ENCODE assay signal across 23 cellular contexts in genomic region chr2:176891857-176892256, GRCh38.
"Had no signal": no experiment of that assay in that cellular context is flagged by ENCODE, and none has a peak within 500 bp of the region (broad histone marks: within the 10 kb centered on the region; RNA-seq: fewer than 3 reads in every experiment).

No MANE protein-coding gene starts in this region.

- H3K4me2 ChIP-seq: hepatocyte, neural progenitor cell had no signal

- H3K27me3 ChIP-seq: hepatocyte, left lung, neural progenitor cell, right lobe of liver, tibial nerve, upper lobe of left lung had no signal

- H3K27ac ChIP-seq: heart left ventricle, hepatocyte, left lung, neural progenitor cell, parathyroid adenoma, right lobe of liver, thoracic aorta, tibial nerve, upper lobe of left lung had no signal

- DNase-seq: cortex of kidney; effector memory CD8-positive, alpha-beta T cell; heart left ventricle; left cardiac atrium; left lung; mesenchymal stem cell; mucosa of descending colon; naive B cell; right lobe of liver; small intestine; stimulated activated CD4-positive, alpha-beta T cell treated with anti-CD3 and anti-CD28 coated beads, Interleukin-15, amount 100 ng/mL, for 24 hours; stimulated activated CD4-positive, alpha-beta T cell treated with anti-CD3 and anti-CD28 coated beads, Interleukin-2, amount 100 ng/mL, for 48 hours; stimulated activated naive B cell treated with anti-CD40 and anti-IgM and Interleukin-4, amounts not matched to agents 10 μg/mL and 1 μg/mL and 100 μg/mL, for 72 hours; upper lobe of left lung had no signal

- H3K9ac ChIP-seq: neural progenitor cell, parathyroid adenoma had no signal

- H3K79me2 ChIP-seq: hepatocyte, parathyroid adenoma had no signal

- H3K4me3 ChIP-seq: heart left ventricle, hepatocyte, left lung, mucosa of descending colon, neural progenitor cell, right lobe of liver, thoracic aorta, tibial nerve, upper lobe of left lung had no signal

- FAIRE-seq: endometrium, frontal cortex, islet of Langerhans, small intestine, urothelium cell line had no signal

- H2AFZ ChIP-seq: hepatocyte, neural progenitor cell, parathyroid adenoma had no signal

- H3K9me3 ChIP-seq: heart left ventricle, left lung, mucosa of descending colon, right lobe of liver, thoracic aorta, tibial nerve, upper lobe of left lung had no signal

- H3K36me3 ChIP-seq: heart left ventricle, left lung, neural progenitor cell, right lobe of liver, thoracic aorta, tibial nerve, upper lobe of left lung had no signal
